ENCODE assay signal across 16 cellular contexts in the genomic region with DNA sequence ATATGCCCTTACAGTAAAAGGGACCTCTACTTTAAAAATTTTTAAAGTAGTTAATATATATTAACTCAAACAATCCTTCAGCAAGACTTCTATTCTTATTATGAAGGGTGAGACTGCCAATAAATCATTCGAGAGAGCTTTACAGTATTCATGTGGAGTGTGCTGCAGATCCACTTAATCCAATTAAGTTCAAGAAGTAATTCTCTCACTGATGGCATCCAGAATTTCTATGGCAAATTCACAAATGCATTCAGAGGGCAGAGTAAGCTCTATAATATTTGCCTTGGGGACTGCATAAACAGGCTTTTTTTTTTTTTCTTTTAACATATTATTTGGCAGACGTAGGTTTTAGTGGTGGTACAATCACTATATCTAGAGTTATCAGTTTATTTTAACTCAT.
"Had no signal": no experiment of that assay in that cellular context is flagged by ENCODE, and none has a peak within 500 bp of the region (broad histone marks: within the 10 kb centered on the region; RNA-seq: fewer than 3 reads in every experiment).

No MANE protein-coding gene starts in this region.

- H3K9me3 ChIP-seq: ascending aorta, heart left ventricle, thyroid gland had no signal

- FAIRE-seq: endometrium, frontal cortex, kidney had no signal

- DNase-seq: activated CD4-positive, CD25-positive, alpha-beta regulatory T cell treated with anti-CD3 and anti-CD28 coated beads, Interleukin-2, amount 50 U/mL, for 72 hours; activated gamma-delta T cell; heart left ventricle; kidney; nucleus accumbens; retina; stimulated activated CD4-positive, alpha-beta T cell treated with anti-CD3 and anti-CD28 coated beads, Interleukin-12 subunit alpha, Interleukin-12 subunit beta, amount 100 ng/mL, for 4 hours; stimulated activated CD4-positive, alpha-beta T cell treated with anti-CD3 and anti-CD28 coated beads, Interleukin-1b, Interleukin-23, amount 100 ng/mL, for 48 hours; stimulated activated CD8-positive, alpha-beta memory T cell treated with anti-CD3 and anti-CD28 coated beads, Interleukin-4, amount 100 ng/mL, for 48 hours; stimulated activated naive CD4-positive, alpha-beta T cell treated with Interleukin-2 at 50 U/mL for 16 hours; thyroid gland had no signal

- H3K27ac ChIP-seq: ascending aorta, coronary artery, heart left ventricle, thyroid gland had no signal

- H3K4me1 ChIP-seq: heart left ventricle had no signal

- H3K36me3 ChIP-seq: ascending aorta, heart left ventricle, thyroid gland had no signal

- H3K27me3 ChIP-seq: ascending aorta, heart left ventricle, thyroid gland had no signal

- H3K4me3 ChIP-seq: ascending aorta, coronary artery, heart left ventricle, lung, thyroid gland had no signal
